In the genomic region with DNA sequence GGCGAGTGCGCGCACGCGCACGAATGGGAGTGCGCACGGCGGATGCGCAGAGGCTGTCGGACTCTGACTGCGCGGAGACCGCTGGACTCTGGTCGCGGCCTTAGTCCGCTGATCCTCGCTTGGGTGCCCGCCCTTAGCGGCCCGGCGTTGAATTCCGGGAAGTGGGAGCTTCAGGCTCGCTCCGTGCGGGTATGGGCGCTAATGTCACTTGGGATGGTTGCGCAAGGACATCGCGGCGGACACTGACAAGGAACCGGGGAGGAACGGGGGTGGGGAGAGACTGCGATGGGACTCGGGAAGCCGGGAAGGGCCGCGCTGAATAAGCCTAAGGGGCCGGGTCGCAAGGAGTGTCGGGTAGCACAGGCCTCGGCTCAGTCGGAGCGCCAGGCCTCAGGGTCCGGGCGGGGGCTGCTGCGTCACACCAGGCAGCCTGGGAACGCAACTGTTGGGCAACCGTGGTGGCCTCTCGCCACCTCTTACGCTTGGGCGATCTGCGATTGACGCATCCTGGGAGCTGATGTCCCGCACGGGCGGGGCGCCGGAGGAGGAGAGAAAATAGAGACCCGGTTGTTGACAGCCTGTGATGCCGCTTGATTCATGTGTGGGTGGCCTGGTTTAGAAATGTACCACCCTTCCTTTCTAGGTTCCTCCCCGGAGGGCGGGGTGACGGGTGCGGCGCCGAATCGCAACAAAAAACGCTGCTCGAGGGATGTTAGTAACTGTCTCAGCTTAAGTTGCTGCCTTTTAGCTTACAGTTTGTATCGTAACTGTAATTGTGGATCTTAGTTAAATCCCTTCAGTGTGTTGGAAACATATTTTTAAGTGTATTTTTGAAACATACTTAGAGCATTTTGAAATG, we compare ENCODE assay signal across 8 cellular contexts. TPM values are rescaled to one million over a fixed set of nuclear protein-coding genes. Genes with fewer than 3 reads are reported as not detected.
DNase-seq lines count a peak whose midpoint lies in the region; ATAC-seq and TF ChIP-seq lines count a peak whose summit lies in the region.

No MANE protein-coding gene starts in this region.

- H3K79me2 ChIP-seq in GM23338 (replicated peaks; ENCODE audit: insufficient read depth), result peaks cover 51% of the 10 kb centered on the region

- H3K4me1 Mint-ChIP-seq in GM23338 (peaks cover 16% of the 10 kb centered on the region; the same call in 2 of the 3 replicates), nephron progenitor cell (peaks cover 44% of the 10 kb centered on the region)
- peaks cover 75% of the 10 kb centered on the region for H3K4me1 Mint-ChIP-seq in stimulated activated naive CD8-positive, alpha-beta T cell treated with anti-CD3 and anti-CD28 coated beads, Interleukin-15, Interleukin-2, amounts not matched to agents 100 ng/mL and 50 ng/mL, for 24 hours (ENCODE audit: low read depth)

- H3K9me3 Mint-ChIP-seq in GM23338 (no peaks in the 10 kb centered on the region), nephron progenitor cell (no peaks in the 10 kb centered on the region)
- no peaks in the 10 kb centered on the region for H3K9me3 Mint-ChIP-seq in stimulated activated naive CD8-positive, alpha-beta T cell treated with anti-CD3 and anti-CD28 coated beads, Interleukin-15, Interleukin-2, amounts not matched to agents 100 ng/mL and 50 ng/mL, for 24 hours

- no peak for TF ChIP-seq CTCF in GM23338 (conservative IDR thresholded peaks at IDR 0.05; ENCODE audit: low read depth in 2 of 2)
- no peak for TF ChIP-seq CTCF in nephron progenitor cell (IDR thresholded peaks at IDR 0.05)

- H3K27ac Mint-ChIP-seq in GM23338 (peak overlapping the region; percentile 98), nephron progenitor cell (peak overlapping the region; percentile 100)
- peak overlapping the region; percentile 100 for H3K27ac Mint-ChIP-seq in stimulated activated naive CD8-positive, alpha-beta T cell treated with anti-CD3 and anti-CD28 coated beads, Interleukin-15, Interleukin-2, amounts not matched to agents 100 ng/mL and 50 ng/mL, for 24 hours

- H4K20me1 ChIP-seq in GM23338 (replicated peaks; ENCODE audit: insufficient read depth), result peaks cover 18% of the 10 kb centered on the region; the same call in 1 of the 2 replicates

- ATAC-seq in GM23338, result peak; percentile 66

- no peaks in the 10 kb centered on the region for H3K27me3 ChIP-seq in GM23338 (ENCODE audit: insufficient read depth)

- peaks cover 14% of the 10 kb centered on the region for H3K4me1 ChIP-seq in GM23338 (ENCODE audit: insufficient read depth)

- peak; percentile 98 for DNase-seq in EL
- DNase-seq in GM23338 (ENCODE audit: low spot score), result peak; percentile 94
- DNase-seq in LHCN-M2 (ENCODE audit: low read depth), result peak; percentile 95
- peak; percentile 84 to 91 for DNase-seq in SHP77 (lab: John Stamatoyannopoulos, UW)
- peak; percentile 87 for DNase-seq in activated gamma-delta T cell (lab: John Stamatoyannopoulos, UW)
- peak; percentile 95 for DNase-seq in fibroblast of the conjunctiva (ENCODE audit: low read depth)
- peak; percentile 87 for DNase-seq in nephron progenitor cell

- peaks cover 5% of the 10 kb centered on the region; the same call in 1 of the 2 replicates for H3F3A ChIP-seq in GM23338 (replicated peaks; ENCODE audit: low read depth)

- peak overlapping the region; percentile 95 for H3K27ac ChIP-seq in GM23338 (ENCODE audit: low read depth)

- peak overlapping the region; percentile 79 for H3K4me3 ChIP-seq in GM23338

- peaks cover 16% of the 10 kb centered on the region; the same call in 1 of the 2 replicates for H3K36me3 ChIP-seq in GM23338 (ENCODE audit: insufficient read depth)

- H3K27me3 Mint-ChIP-seq in GM23338 (ENCODE audit: insufficient read depth, low read depth, poor library complexity), result peaks cover 11% of the 10 kb centered on the region
- H3K27me3 Mint-ChIP-seq in nephron progenitor cell (ENCODE audit: low read depth, poor library complexity), result no peaks in the 10 kb centered on the region
- H3K27me3 Mint-ChIP-seq in stimulated activated naive CD8-positive, alpha-beta T cell treated with anti-CD3 and anti-CD28 coated beads, Interleukin-15, Interleukin-2, amounts not matched to agents 100 ng/mL and 50 ng/mL, for 24 hours, result no peaks in the 10 kb centered on the region

- H3K36me3 Mint-ChIP-seq in GM23338 (ENCODE audit: low read depth) (peaks cover 20% of the 10 kb centered on the region), nephron progenitor cell (ENCODE audit: low read depth) (peaks cover 19% of the 10 kb centered on the region)
- peaks cover 40% of the 10 kb centered on the region for H3K36me3 Mint-ChIP-seq in stimulated activated naive CD8-positive, alpha-beta T cell treated with anti-CD3 and anti-CD28 coated beads, Interleukin-15, Interleukin-2, amounts not matched to agents 100 ng/mL and 50 ng/mL, for 24 hours (ENCODE audit: low read depth)

- H3K9me2 ChIP-seq in GM23338 (ENCODE audit: insufficient read depth), result no peaks in the 10 kb centered on the region

- H2AFZ ChIP-seq in GM23338, result peak overlapping the region; percentile 91

- peak overlapping the region; percentile 73 for H3K4me2 ChIP-seq in GM23338

- H3K4me3 Mint-ChIP-seq in GM23338 (peak overlapping the region; percentile 97), nephron progenitor cell (peak overlapping the region; percentile 94)
- peak overlapping the region; percentile 91 for H3K4me3 Mint-ChIP-seq in stimulated activated naive CD8-positive, alpha-beta T cell treated with anti-CD3 and anti-CD28 coated beads, Interleukin-15, Interleukin-2, amounts not matched to agents 100 ng/mL and 50 ng/mL, for 24 hours

TF ChIP-seq in GM23338, 12 proteins besides CTCF, POLR2A, EP300 and RAD21:
- no peak for TF ChIP-seq ZNF114 (CRISPR knock-in tag; IDR thresholded peaks at IDR 0.05)
- TF ChIP-seq POLR2AphosphoS5 (IDR thresholded peaks at IDR 0.05; ENCODE audit: low read depth), result peak; percentile 68
- no peak for TF ChIP-seq JUNB (IDR thresholded peaks at IDR 0.05; ENCODE audit: unreplicated experiment)
- TF ChIP-seq EZH2 (IDR thresholded peaks at IDR 0.05; ENCODE audit: low read depth, unreplicated experiment), result no peak
- peak; percentile 76 for TF ChIP-seq CREB1 (CRISPR knock-in tag; IDR thresholded peaks at IDR 0.05; ENCODE audit: low read depth)
- TF ChIP-seq, protein P1, sequence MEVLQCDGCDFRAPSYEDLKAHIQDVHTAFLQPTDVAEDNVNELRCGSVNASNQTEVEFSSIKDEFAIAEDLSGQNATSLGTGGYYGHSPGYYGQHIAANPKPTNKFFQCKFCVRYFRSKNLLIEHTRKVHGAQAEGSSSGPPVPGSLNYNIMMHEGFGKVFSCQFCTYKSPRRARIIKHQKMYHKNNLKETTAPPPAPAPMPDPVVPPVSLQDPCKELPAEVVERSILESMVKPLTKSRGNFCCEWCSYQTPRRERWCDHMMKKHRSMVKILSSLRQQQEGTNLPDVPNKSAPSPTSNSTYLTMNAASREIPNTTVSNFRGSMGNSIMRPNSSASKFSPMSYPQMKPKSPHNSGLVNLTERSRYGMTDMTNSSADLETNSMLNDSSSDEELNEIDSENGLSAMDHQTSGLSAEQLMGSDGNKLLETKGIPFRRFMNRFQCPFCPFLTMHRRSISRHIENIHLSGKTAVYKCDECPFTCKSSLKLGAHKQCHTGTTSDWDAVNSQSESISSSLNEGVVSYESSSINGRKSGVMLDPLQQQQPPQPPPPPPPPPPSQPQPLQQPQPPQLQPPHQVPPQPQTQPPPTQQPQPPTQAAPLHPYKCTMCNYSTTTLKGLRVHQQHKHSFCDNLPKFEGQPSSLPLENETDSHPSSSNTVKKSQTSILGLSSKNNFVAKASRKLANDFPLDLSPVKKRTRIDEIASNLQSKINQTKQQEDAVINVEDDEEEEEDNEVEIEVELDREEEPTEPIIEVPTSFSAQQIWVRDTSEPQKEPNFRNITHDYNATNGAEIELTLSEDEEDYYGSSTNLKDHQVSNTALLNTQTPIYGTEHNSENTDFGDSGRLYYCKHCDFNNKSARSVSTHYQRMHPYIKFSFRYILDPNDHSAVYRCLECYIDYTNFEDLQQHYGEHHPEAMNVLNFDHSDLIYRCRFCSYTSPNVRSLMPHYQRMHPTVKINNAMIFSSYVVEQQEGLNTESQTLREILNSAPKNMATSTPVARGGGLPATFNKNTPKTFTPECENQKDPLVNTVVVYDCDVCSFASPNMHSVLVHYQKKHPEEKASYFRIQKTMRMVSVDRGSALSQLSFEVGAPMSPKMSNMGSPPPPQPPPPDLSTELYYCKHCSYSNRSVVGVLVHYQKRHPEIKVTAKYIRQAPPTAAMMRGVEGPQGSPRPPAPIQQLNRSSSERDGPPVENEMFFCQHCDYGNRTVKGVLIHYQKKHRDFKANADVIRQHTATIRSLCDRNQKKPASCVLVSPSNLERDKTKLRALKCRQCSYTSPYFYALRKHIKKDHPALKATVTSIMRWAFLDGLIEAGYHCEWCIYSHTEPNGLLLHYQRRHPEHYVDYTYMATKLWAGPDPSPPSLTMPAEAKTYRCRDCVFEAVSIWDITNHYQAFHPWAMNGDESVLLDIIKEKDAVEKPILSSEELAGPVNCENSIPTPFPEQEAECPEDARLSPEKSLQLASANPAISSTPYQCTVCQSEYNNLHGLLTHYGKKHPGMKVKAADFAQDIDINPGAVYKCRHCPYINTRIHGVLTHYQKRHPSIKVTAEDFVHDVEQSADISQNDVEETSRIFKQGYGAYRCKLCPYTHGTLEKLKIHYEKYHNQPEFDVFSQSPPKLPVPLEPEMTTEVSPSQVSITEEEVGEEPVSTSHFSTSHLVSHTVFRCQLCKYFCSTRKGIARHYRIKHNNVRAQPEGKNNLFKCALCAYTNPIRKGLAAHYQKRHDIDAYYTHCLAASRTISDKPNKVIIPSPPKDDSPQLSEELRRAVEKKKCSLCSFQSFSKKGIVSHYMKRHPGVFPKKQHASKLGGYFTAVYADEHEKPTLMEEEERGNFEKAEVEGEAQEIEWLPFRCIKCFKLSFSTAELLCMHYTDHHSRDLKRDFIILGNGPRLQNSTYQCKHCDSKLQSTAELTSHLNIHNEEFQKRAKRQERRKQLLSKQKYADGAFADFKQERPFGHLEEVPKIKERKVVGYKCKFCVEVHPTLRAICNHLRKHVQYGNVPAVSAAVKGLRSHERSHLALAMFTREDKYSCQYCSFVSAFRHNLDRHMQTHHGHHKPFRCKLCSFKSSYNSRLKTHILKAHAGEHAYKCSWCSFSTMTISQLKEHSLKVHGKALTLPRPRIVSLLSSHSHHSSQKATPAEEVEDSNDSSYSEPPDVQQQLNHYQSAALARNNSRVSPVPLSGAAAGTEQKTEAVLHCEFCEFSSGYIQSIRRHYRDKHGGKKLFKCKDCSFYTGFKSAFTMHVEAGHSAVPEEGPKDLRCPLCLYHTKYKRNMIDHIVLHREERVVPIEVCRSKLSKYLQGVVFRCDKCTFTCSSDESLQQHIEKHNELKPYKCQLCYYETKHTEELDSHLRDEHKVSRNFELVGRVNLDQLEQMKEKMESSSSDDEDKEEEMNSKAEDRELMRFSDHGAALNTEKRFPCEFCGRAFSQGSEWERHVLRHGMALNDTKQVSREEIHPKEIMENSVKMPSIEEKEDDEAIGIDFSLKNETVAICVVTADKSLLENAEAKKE (CRISPR knock-in tag; IDR thresholded peaks at IDR 0.05), result no peak
- no peak for TF ChIP-seq ZNF331 (CRISPR knock-in tag; IDR thresholded peaks at IDR 0.05; ENCODE audit: low read depth)
TF ChIP-seq in GM23338: peak in this region for 2.

RNA-seq across cellular contexts. Expression of a gene that starts 0.5 kb away (rescaled TPM):
- 75.6 and 82.4 TPM in 2 replicates for total RNA-seq in GM23338 (2014; rRNA removed; shearing (Covaris generic))
- 31.2 and 36.4 TPM in 2 replicates for polyA plus RNA-seq in GM23338 (2016; fragmentation: Nextera tagmentation; extraction: Ambion mirVana)
- 33.7 and 43.3 TPM in 2 replicates for total RNA-seq in LHCN-M2 (2014; rRNA removed)
- 6.3 TPM for polyA plus RNA-seq in LHCN-M2 (2012)

Comparison
In these comparisons a context has a peak if more than half of its experiments do, and no peak if none do; other contexts are left out.
1. Peak in every context shown above with its lines: DNase-seq, ATAC-seq, H3K4me3 ChIP-seq and H3K27ac ChIP-seq.